12 cellular contexts compared by ENCODE assay signal in genomic region chr5:62937661-62938558, GRCh38.
A peak's percentile ranks its signal among the peaks of the same experiment; 100 is the strongest.
DNase-seq lines count a peak whose midpoint lies in the region; ATAC-seq, FAIRE-seq and TF ChIP-seq lines count a peak whose summit lies in the region.
"Had no signal": no experiment of that assay in that cellular context is flagged by ENCODE, and none has a peak within 500 bp of the region (broad histone marks: within the 10 kb centered on the region; RNA-seq: fewer than 3 reads in every experiment).

No MANE protein-coding gene starts in this region.

- FAIRE-seq in endothelial cell of umbilical vein (lab: Jason Lieb, UNC) = peak; percentile 91

- dilution Hi-C loops in endothelial cell of umbilical vein (cut with MboI; ENCODE audit: extremely low pct_ligation_motif_present, low sequenced_read_pairs) = no loop called here

- no peak for DNase-seq in Right ventricle myocardium inferior (ENCODE audit: missing footprints)
- DNase-seq in Right ventricle myocardium superior = no peak
- DNase-seq in endothelial cell of umbilical vein (ENCODE audit: low read depth, low spot score) = peak; percentile 18
- peak; percentile 41 for DNase-seq in lung (ENCODE audit: low spot score)
- no peak for DNase-seq in aorta
- no peak for DNase-seq in occipital lobe (lab: John Stamatoyannopoulos, UW)
- DNase-seq in GM19240 (ENCODE audit: insufficient read length, low spot score) = no peak
- DNase-seq: 8988T; activated T-cell treated with anti-CD3 and anti-CD28 coated beads, Interleukin-2, amount 50 U/mL, for 4 hours; spleen had no signal

- H3K4me3 ChIP-seq in endothelial cell of umbilical vein (replicated peaks in 1 of 3; ENCODE audit: insufficient read depth in 1 of 3, low read depth in 1 of 3, low read length in 3 of 3) (no peak overlapping the region), lung (no peak overlapping the region), aorta (ENCODE audit: low read length in 2 of 2) (no peak overlapping the region)
- H3K4me3 ChIP-seq: spleen had no signal

- no peak overlapping the region for H2AFZ ChIP-seq in endothelial cell of umbilical vein (ENCODE audit: low read depth, low read length)

- 40 to 52% methylated on average over 3 of the region's 3 CpGs for WGBS in lung, 2 donors
- 23 to 24% methylated on average over 3 of the region's 3 CpGs for WGBS in aorta, 2 donors

- H3K9me1 ChIP-seq in endothelial cell of umbilical vein (replicated peaks; ENCODE audit: control insufficient read depth, extremely low read depth, insufficient read depth, low read length) = no peaks in the 10 kb centered on the region

- intact Hi-C loops in Right ventricle myocardium inferior (cut with DNase I) = no loop called here
- intact Hi-C loops in Right ventricle myocardium superior (cut with DNase I) = no loop called here
- intact Hi-C loops in endothelial cell of umbilical vein (cut with micrococcal nuclease) = no loop called here
- intact Hi-C loops in aorta (cut with DNase I) = no loop called here

- no peaks in the 10 kb centered on the region for H3K79me2 ChIP-seq in endothelial cell of umbilical vein (ENCODE audit: control insufficient read depth, insufficient read depth, low read length)

- BruUV-seq in endothelial cell of umbilical vein (replicated peaks; lab: Mats Ljungman, UMichigan) = no TSS peak

- no peak overlapping the region for H3K9ac ChIP-seq in endothelial cell of umbilical vein (replicated peaks; ENCODE audit: extremely low read depth, insufficient read depth, low read length)

- no peak overlapping the region for H3K27ac ChIP-seq in endothelial cell of umbilical vein (ENCODE audit: insufficient read depth, low read depth, low read length)
- H3K27ac ChIP-seq in lung (ENCODE audit: low read depth in 1 of 2, low read length in 1 of 2) = peak overlapping the region in 1 of 2 donors; percentile 78
- peak overlapping the region; percentile 75 to 82 for H3K27ac ChIP-seq in aorta (ENCODE audit: low read depth in 1 of 2, low read length in 2 of 2)
- H3K27ac ChIP-seq: spleen had no signal

- POLR2A ChIA-PET in endothelial cell of umbilical vein (lab: Charles Lee) = no interaction called here

- no peaks in the 10 kb centered on the region for H3K36me3 ChIP-seq in endothelial cell of umbilical vein (ENCODE audit: control insufficient read depth in 2 of 2, extremely low read depth in 1 of 2, insufficient read depth in 2 of 2, low read length in 2 of 2)
- no peaks in the 10 kb centered on the region for H3K36me3 ChIP-seq in lung (ENCODE audit: control insufficient read depth in 2 of 2, insufficient read depth in 2 of 2, low read length in 2 of 2)
- H3K36me3 ChIP-seq in aorta (ENCODE audit: control insufficient read depth in 1 of 2, insufficient read depth in 2 of 2, low read length in 1 of 2) = no peaks in the 10 kb centered on the region
- H3K36me3 ChIP-seq: spleen had no signal

- no peak for TF ChIP-seq CTCF in endothelial cell of umbilical vein (IDR thresholded peaks at IDR 0.05; ENCODE audit: extremely low read depth in 1 of 2, insufficient read depth in 1 of 2, low read depth in 1 of 2, low read length in 2 of 2)
- TF ChIP-seq CTCF in lung (IDR thresholded peaks at IDR 0.05; ENCODE audit: control extremely low read depth, extremely low read depth) = no peak

- no peaks in the 10 kb centered on the region for H3K27me3 ChIP-seq in endothelial cell of umbilical vein (ENCODE audit: control insufficient read depth in 2 of 2, insufficient read depth in 2 of 2, low read length in 2 of 2)
- H3K27me3 ChIP-seq in lung (ENCODE audit: control insufficient read depth, insufficient read depth) = no peaks in the 10 kb centered on the region
- no peaks in the 10 kb centered on the region for H3K27me3 ChIP-seq in aorta (ENCODE audit: control insufficient read depth in 1 of 2, insufficient read depth in 2 of 2, low read length in 1 of 2)
- H3K27me3 ChIP-seq: spleen had no signal

- H4K20me1 ChIP-seq in endothelial cell of umbilical vein (replicated peaks; ENCODE audit: control insufficient read depth, extremely low read depth, insufficient read depth, low read length) = no peaks in the 10 kb centered on the region

- TF ChIP-seq POLR2A in endothelial cell of umbilical vein (IDR thresholded peaks at IDR 0.05; ENCODE audit: low read depth, low read length) = no peak

- H3K9me3 ChIP-seq in endothelial cell of umbilical vein (replicated peaks; ENCODE audit: control insufficient read depth, insufficient read depth, low read length) (no peaks in the 10 kb centered on the region), lung (ENCODE audit: control insufficient read depth in 2 of 2, insufficient read depth in 1 of 2, low read length in 1 of 2) (no peaks in the 10 kb centered on the region), aorta (ENCODE audit: control insufficient read depth, low read length) (no peaks in the 10 kb centered on the region)
- H3K9me3 ChIP-seq: spleen had no signal

- CTCF ChIA-PET in endothelial cell of umbilical vein (lab: Charles Lee) = no interaction called here

- H3K4me2 ChIP-seq in endothelial cell of umbilical vein (ENCODE audit: insufficient read depth, low read length) = no peak overlapping the region

- ATAC-seq in Right ventricle myocardium inferior = peak; percentile 42
- ATAC-seq in Right ventricle myocardium superior (ENCODE audit: poor library complexity) = no peak
- peak; percentile 74 for ATAC-seq in lung (ENCODE audit: insufficient read depth, low FRiP score)
- ATAC-seq in aorta (ENCODE audit: low FRiP score) = peak; percentile 63
- no peak for ATAC-seq in HG03439 (IDR thresholded peaks at IDR 0.05; ENCODE audit: unreplicated experiment)
- ATAC-seq: activated T-cell treated with anti-CD3 and anti-CD28 coated beads, Interleukin-2, amount 50 U/mL, for 4 hours; natural killer cell treated with Interleukin-12 subunit alpha and Interleukin-12 subunit beta and Interleukin-15 and Interleukin-18, amount 100 ng/mL, for 72 hours had no signal

- H3K4me1 ChIP-seq in endothelial cell of umbilical vein (ENCODE audit: control insufficient read depth, extremely low read depth, insufficient read depth, low read length) = peaks cover 17% of the 10 kb centered on the region
- peaks cover 3% of the 10 kb centered on the region in 2 donors for H3K4me1 ChIP-seq in lung (ENCODE audit: control insufficient read depth in 2 of 2, insufficient read depth in 2 of 2, low read length in 2 of 2)
- H3K4me1 ChIP-seq in aorta (ENCODE audit: control insufficient read depth in 1 of 2, insufficient read depth in 2 of 2, low read length in 2 of 2) = peaks cover 1 to 12% of the 10 kb centered on the region in 2 donors
- H3K4me1 ChIP-seq: spleen had no signal

TF ChIP-seq in endothelial cell of umbilical vein, 7 proteins besides CTCF, POLR2A, EP300 and RAD21:
- no peak for TF ChIP-seq EZH2 (IDR thresholded peaks at IDR 0.05; ENCODE audit: borderline replicate concordance, low read depth, low read length, severe bottlenecking)
- TF ChIP-seq FOS (IDR thresholded peaks at IDR 0.05; ENCODE audit: borderline replicate concordance, insufficient read depth, low read length) = no peak
- TF ChIP-seq MAX (IDR thresholded peaks at IDR 0.05; ENCODE audit: insufficient read depth, insufficient read length) = no peak

Comparison
In these comparisons a context has a peak if more than half of its experiments do, and no peak if none do; other contexts are left out.
1. ATAC-seq: peak in Right ventricle myocardium inferior (single experiment), lung (single experiment) and aorta (single experiment); none in Right ventricle myocardium superior (single experiment) and HG03439 (single experiment).
2. DNase-seq: peak in endothelial cell of umbilical vein (single experiment) and lung (single experiment); none in Right ventricle myocardium inferior (single experiment), Right ventricle myocardium superior (single experiment), aorta (0 of 2), occipital lobe (single experiment) and GM19240 (single experiment).